ENCODE assay signal across 12 cellular contexts in the genomic region with DNA sequence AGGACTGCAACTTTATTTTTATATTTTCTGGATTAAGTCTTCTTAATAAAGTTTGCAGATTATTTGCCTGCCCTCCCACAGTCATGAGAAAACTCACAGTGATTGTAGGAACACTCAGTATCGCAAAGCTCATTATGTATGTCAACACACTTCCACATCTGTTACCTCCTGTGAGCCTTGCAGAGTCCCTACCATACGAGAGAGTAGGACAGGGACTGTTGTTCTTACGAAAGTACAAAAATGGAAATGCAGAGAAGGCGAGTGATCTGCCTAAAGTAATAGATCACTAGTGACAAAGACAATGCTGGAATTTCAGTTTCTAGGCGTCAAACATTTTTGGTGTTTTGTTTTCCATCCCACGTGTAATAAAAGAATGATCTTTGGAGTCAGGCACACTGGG.
DNase-seq lines count a peak whose midpoint lies in the region; FAIRE-seq and TF ChIP-seq lines count a peak whose summit lies in the region.
"Had no signal": no experiment of that assay in that cellular context is flagged by ENCODE, and none has a peak within 500 bp of the region (broad histone marks: within the 10 kb centered on the region; RNA-seq: fewer than 3 reads in every experiment).

No MANE protein-coding gene starts in this region.

- WGBS in stomach, 5 donors: 54 to 80% (median 76%) methylated on average over 6 of the region's 6 CpGs

- H3K9me3 ChIP-seq in HUES6 (ENCODE audit: control insufficient read depth, insufficient read depth, low read depth, low read length) (no peaks in the 10 kb centered on the region), iPS-20b (ENCODE audit: insufficient read depth, low read depth, low read length) (no peaks in the 10 kb centered on the region), stomach (no peaks in the 10 kb centered on the region)

- in situ Hi-C loops in brain microvascular endothelial cell (cut with HindIII; ENCODE audit: low pct_ligation_motif_present, low sequenced_read_pairs): no loop called here

- H3K36me3 ChIP-seq in HUES6 (ENCODE audit: control insufficient read depth, insufficient read depth, low read length): 0 out of 2 replicates have a peak, but pooled peaks cover 4% of the 10 kb centered on the region
- H3K36me3 ChIP-seq in brain microvascular endothelial cell (replicated peaks): no peaks in the 10 kb centered on the region
- peaks cover 11% of the 10 kb centered on the region; the same call in 1 of the 2 replicates for H3K36me3 ChIP-seq in iPS-20b (ENCODE audit: insufficient read depth, low read depth, low read length)
- H3K36me3 ChIP-seq in stomach: peaks cover 13 to 58% (median 49%) of the 10 kb centered on the region in 4 donors

- peak overlapping the region; percentile 63; the same call in 1 of the 2 replicates for H3K27ac ChIP-seq in HUES6 (ENCODE audit: low read depth, low read length)
- H3K27ac ChIP-seq in brain microvascular endothelial cell: peak overlapping the region; percentile 76
- peak overlapping the region; percentile 13 for H3K27ac ChIP-seq in iPS-20b (ENCODE audit: low read length)
- H3K27ac ChIP-seq in stomach: peak overlapping the region in 4 of 5 donors; percentile 53 to 74 (median 72)
- no peak overlapping the region for H3K27ac ChIP-seq in substantia nigra (ENCODE audit: low read depth, low read length, poor library complexity, severe bottlenecking)
- H3K27ac ChIP-seq: C4-2B had no signal

- peak overlapping the region; percentile 3; the same call in 1 of the 2 replicates for H3K4me3 ChIP-seq in HUES6 (ENCODE audit: low read depth, low read length)
- H3K4me3 ChIP-seq in brain microvascular endothelial cell (ENCODE audit: low read depth, low read length): no peak overlapping the region
- H3K4me3 ChIP-seq in iPS-20b (ENCODE audit: low read length): peak overlapping the region; percentile 16; the same call in 1 of the 2 replicates
- no peak overlapping the region for H3K4me3 ChIP-seq in stomach

- TF ChIP-seq CTCF in brain microvascular endothelial cell (IDR thresholded peaks at IDR 0.05; ENCODE audit: low read depth, low read length, missing control alignments): no peak
- TF ChIP-seq CTCF in stomach (IDR thresholded peaks at IDR 0.05): no peak

- H3K27me3 ChIP-seq in HUES6 (ENCODE audit: control insufficient read depth, insufficient read depth, low read length) (no peaks in the 10 kb centered on the region), brain microvascular endothelial cell (replicated peaks) (no peaks in the 10 kb centered on the region), iPS-20b (ENCODE audit: insufficient read depth, low read length) (no peaks in the 10 kb centered on the region), stomach (no peaks in the 10 kb centered on the region)

- no peak for FAIRE-seq in H54 (lab: Jason Lieb, UNC)
- FAIRE-seq: colon had no signal

- DNase-seq in brain microvascular endothelial cell (no peak), stomach (no peak), substantia nigra (lab: John Stamatoyannopoulos, UW) (no peak), NCI-H345 (lab: John Stamatoyannopoulos, UW) (no peak), H54 (ENCODE audit: insufficient read length, low spot score) (no peak)
- DNase-seq in stimulated activated CD8-positive, alpha-beta memory T cell treated with anti-CD3 and anti-CD28 coated beads, Interleukin-4, amount 100 ng/mL, for 48 hours: no peak
- DNase-seq: GF-D8, Karpas-422 had no signal

- peaks cover 32% of the 10 kb centered on the region for H3K4me1 ChIP-seq in HUES6 (ENCODE audit: control insufficient read depth, insufficient read depth, low read length)
- peaks cover 42% of the 10 kb centered on the region for H3K4me1 ChIP-seq in iPS-20b (ENCODE audit: insufficient read depth, low read length)
- peaks cover 0 to 67% (median 41%) of the 10 kb centered on the region in 4 donors for H3K4me1 ChIP-seq in stomach

- H3K9ac ChIP-seq in HUES6 (ENCODE audit: low read length): peak overlapping the region; percentile 3
- peak overlapping the region; percentile 62; the same call in 1 of the 2 replicates for H3K9ac ChIP-seq in iPS-20b (ENCODE audit: low read depth, low read length)

- intact Hi-C loops in stomach (cut with DNase I; ENCODE audit: low total_unique reads): no loop called here

- TF ChIP-seq EP300 in stomach (IDR thresholded peaks at IDR 0.05): no peak

- TF ChIP-seq POLR2A in stomach (IDR thresholded peaks at IDR 0.05) (no peak), H54 (IDR thresholded peaks at IDR 0.05; ENCODE audit: low read depth, low read length) (no peak)

Comparison
In these comparisons a context has a peak if more than half of its experiments do, and no peak if none do; other contexts are left out.
1. H3K4me3 ChIP-seq: peak in HUES6 (single experiment) and iPS-20b (single experiment); none in brain microvascular endothelial cell (single experiment) and stomach (0 of 4).